In genomic region chr14:29264865-29265264, GRCh38 we compare ENCODE assay signal across 29 cellular contexts.
"Had no signal": no experiment of that assay in that cellular context is flagged by ENCODE, and none has a peak within 500 bp of the region (broad histone marks: within the 10 kb centered on the region; RNA-seq: fewer than 3 reads in every experiment).

No MANE protein-coding gene starts in this region.

- H3K27ac ChIP-seq: adrenal gland, body of pancreas, colonic mucosa, epithelial cell of prostate, esophagus squamous epithelium, gastroesophageal sphincter, WERI-Rb-1 had no signal

- DNase-seq: activated B cell treated with CpG ODN at 0.5 μM for 24 hours; activated CD4-positive, alpha-beta T cell treated with anti-CD3 and anti-CD28 coated beads for 48 hours; activated CD4-positive, alpha-beta T cell treated with anti-CD3 and anti-CD28 coated beads, Interleukin-2, amount 50 U/mL, for 1 hour; activated CD4-positive, alpha-beta T cell treated with anti-CD3 and anti-CD28 coated beads, Interleukin-2, amount 50 U/mL, for 48 hours; activated CD8-positive, alpha-beta memory T cell treated with anti-CD3 and anti-CD28 coated beads for 24 hours; activated CD8-positive, alpha-beta T cell treated with anti-CD3 and anti-CD28 coated beads for 36 hours; activated effector memory CD4-positive, alpha-beta T cell treated with anti-CD3 and anti-CD28 coated beads, Interleukin-2, amount 50 U/mL, for 16 hours; activated naive CD4-positive, alpha-beta T cell treated with anti-CD3 and anti-CD28 coated beads for 36 hours; activated naive CD8-positive, alpha-beta T cell treated with anti-CD3 and anti-CD28 coated beads for 36 hours; activated naive CD8-positive, alpha-beta T cell treated with anti-CD3 and anti-CD28 coated beads, Interleukin-2, amount 50 U/mL, for 24 hours; activated T-cell treated with anti-CD3 and anti-CD28 coated beads, Interleukin-2, amount 50 U/mL, for 48 hours; adrenal gland; amygdala; aorta; body of pancreas; caudate nucleus; colonic mucosa; effector CD8-positive, alpha-beta T cell; esophagus squamous epithelium; foreskin melanocyte; T-helper 1 cell; T-helper 17 cell; T1000; WERI-Rb-1 had no signal

- FAIRE-seq: endometrium, endothelial cell of umbilical vein had no signal

- ATAC-seq: activated CD4-positive, CD25-positive, alpha-beta regulatory T cell treated with anti-CD3 and anti-CD28 coated beads, Interleukin-2, amount 50 U/mL, for 24 hours; activated CD8-positive, alpha-beta T cell treated with anti-CD3 and anti-CD28 coated beads for 36 hours; activated naive CD8-positive, alpha-beta T cell treated with anti-CD3 and anti-CD28 coated beads, Interleukin-2, amount 50 U/mL, for 24 hours; body of pancreas; gastroesophageal sphincter; T-helper 17 cell had no signal

- H3K4me1 ChIP-seq: adrenal gland, body of pancreas, colonic mucosa, esophagus squamous epithelium had no signal

- H3K36me3 ChIP-seq: adrenal gland, colonic mucosa, esophagus squamous epithelium, gastroesophageal sphincter, WERI-Rb-1 had no signal

- H3K9me3 ChIP-seq: adrenal gland, body of pancreas, colonic mucosa, esophagus squamous epithelium, gastroesophageal sphincter had no signal

- H3K27me3 ChIP-seq: adrenal gland, body of pancreas, colonic mucosa, esophagus squamous epithelium, gastroesophageal sphincter had no signal

- H3K4me3 ChIP-seq: adrenal gland, body of pancreas, colonic mucosa, esophagus squamous epithelium, gastroesophageal sphincter had no signal
